9 cellular contexts compared by ENCODE assay signal in the genomic region with DNA sequence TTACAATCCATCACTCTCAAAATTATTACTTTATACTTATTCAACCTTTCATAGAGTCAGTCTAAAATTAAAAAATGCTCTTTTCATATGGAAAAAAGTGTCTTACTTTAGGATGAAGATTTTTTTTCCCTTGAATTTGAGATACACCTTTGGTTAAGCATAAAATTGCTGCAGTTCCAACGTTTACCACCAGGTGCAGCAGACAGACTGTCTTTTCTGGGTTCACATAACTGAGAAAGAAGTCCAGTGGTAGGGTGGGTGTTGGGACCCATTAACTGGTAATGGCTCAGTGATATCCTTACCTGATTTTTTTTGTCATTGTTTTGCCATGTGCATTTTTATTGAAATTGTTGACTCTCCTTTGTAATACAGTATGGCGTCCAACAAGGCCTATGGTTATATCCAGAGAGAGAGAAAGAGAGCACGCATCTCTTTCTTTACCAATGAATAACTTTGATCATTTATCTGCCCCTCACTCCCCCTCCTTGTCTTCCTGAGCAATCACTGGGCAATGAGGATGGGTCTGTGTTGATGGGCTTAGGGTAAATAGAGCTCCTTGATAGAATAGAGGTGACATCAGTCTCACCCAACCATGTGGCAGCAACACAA.
A peak's percentile ranks its signal among the peaks of the same experiment; 100 is the strongest.
DNase-seq lines count a peak whose midpoint lies in the region; TF ChIP-seq lines count a peak whose summit lies in the region.
"Had no signal": no experiment of that assay in that cellular context is flagged by ENCODE, and none has a peak within 500 bp of the region (broad histone marks: within the 10 kb centered on the region; RNA-seq: fewer than 3 reads in every experiment).

No MANE protein-coding gene starts in this region.

- H3K36me3 ChIP-seq in GM23248 (ENCODE audit: low read depth): no peaks in the 10 kb centered on the region
- H3K36me3 ChIP-seq in iPS DF 6.9 (ENCODE audit: control insufficient read depth, insufficient read depth, low read length): no peaks in the 10 kb centered on the region

- H3K27me3 Mint-ChIP-seq in CD14-positive monocyte (ENCODE audit: low read depth in 3 of 3): peaks cover 0 to 2% (median 0%) of the 10 kb centered on the region in 3 donors
- H3K27me3 Mint-ChIP-seq in T-helper 2 cell treated with Interferon-gamma antibody and Interleukin-4, amounts not matched to agents 5 μg/mL and 100 μg/mL, for 36 hours (ENCODE audit: low read depth): no peaks in the 10 kb centered on the region
- no peaks in the 10 kb centered on the region for H3K27me3 Mint-ChIP-seq in activated naive CD4-positive, alpha-beta T cell treated with anti-CD3 and anti-CD28 coated beads, Interleukin-2, amount 10 ng/mL, durations not matched to agents 7 days and 5 days

- in situ Hi-C loops in GM23248 (cut with MboI) (no loop called here), SK-MEL-5 (cut with HindIII; ENCODE audit: low pct_unique_long_range_greater_than_20kb, low sequenced_read_pairs) (no loop called here)

- DNase-seq in CD14-positive monocyte (ENCODE audit: low spot score): no peak
- DNase-seq in GM23248: peak; percentile 20
- DNase-seq in SK-MEL-5 (ENCODE audit: low read depth, low spot score): peak; percentile 73
- peak; percentile 39 for DNase-seq in iPS DF 6.9 (ENCODE audit: low read depth, low spot score)
- DNase-seq in T-helper 2 cell treated with Interferon-gamma antibody and Interleukin-4, amounts not matched to agents 5 μg/mL and 100 μg/mL, for 36 hours (ENCODE audit: low spot score): no peak
- no peak for DNase-seq in C1 segment of cervical spinal cord (lab: John Stamatoyannopoulos, UW)
- DNase-seq in Ammon's horn (ENCODE audit: low spot score): no peak
- no peak for DNase-seq in activated naive CD4-positive, alpha-beta T cell treated with anti-CD3 and anti-CD28 coated beads, Interleukin-2, amount 10 ng/mL, durations not matched to agents 7 days and 5 days

- no peaks in the 10 kb centered on the region for H3K9me2 ChIP-seq in GM23248 (ENCODE audit: insufficient read depth)

- no peak overlapping the region for H2AFZ ChIP-seq in GM23248

- 67 to 68% methylated on average over 3 of the region's 3 CpGs for WGBS in GM23248 (ENCODE audit: low coverage in 1 of 2, low lambda C conversion rate in 2 of 2, missing lambda C conversion rate in 2 of 2), 2 experiments
- no CpG with 5 or more reads among the region's 3 CpGs for WGBS in iPS DF 6.9 (ENCODE audit: insufficient coverage, insufficient read length)

- intact Hi-C loops in CD14-positive monocyte (cut with micrococcal nuclease): no loop called here

- H3K9ac ChIP-seq in GM23248: no peak overlapping the region

- H3K36me3 Mint-ChIP-seq in CD14-positive monocyte: no peaks in the 10 kb centered on the region
- H3K36me3 Mint-ChIP-seq in T-helper 2 cell treated with Interferon-gamma antibody and Interleukin-4, amounts not matched to agents 5 μg/mL and 100 μg/mL, for 36 hours (ENCODE audit: low read depth): no peaks in the 10 kb centered on the region
- no peaks in the 10 kb centered on the region for H3K36me3 Mint-ChIP-seq in activated naive CD4-positive, alpha-beta T cell treated with anti-CD3 and anti-CD28 coated beads, Interleukin-2, amount 10 ng/mL, durations not matched to agents 7 days and 5 days
- H3K36me3 Mint-ChIP-seq: activated naive CD4-positive, alpha-beta T cell treated with anti-CD3 and anti-CD28 coated beads, Interleukin-2, amount 50 U/mL, for 72 hours had no signal

- H3K27ac Mint-ChIP-seq in CD14-positive monocyte: no peak overlapping the region
- H3K27ac Mint-ChIP-seq in T-helper 2 cell treated with Interferon-gamma antibody and Interleukin-4, amounts not matched to agents 5 μg/mL and 100 μg/mL, for 36 hours: no peak overlapping the region
- no peak overlapping the region for H3K27ac Mint-ChIP-seq in activated naive CD4-positive, alpha-beta T cell treated with anti-CD3 and anti-CD28 coated beads, Interleukin-2, amount 10 ng/mL, durations not matched to agents 7 days and 5 days
- H3K27ac Mint-ChIP-seq: activated naive CD4-positive, alpha-beta T cell treated with anti-CD3 and anti-CD28 coated beads, Interleukin-2, amount 50 U/mL, for 72 hours had no signal

- H3K79me2 ChIP-seq in GM23248 (ENCODE audit: insufficient read depth): peaks cover 31% of the 10 kb centered on the region

- no peak overlapping the region for H3K4me3 Mint-ChIP-seq in CD14-positive monocyte
- no peak overlapping the region for H3K4me3 Mint-ChIP-seq in T-helper 2 cell treated with Interferon-gamma antibody and Interleukin-4, amounts not matched to agents 5 μg/mL and 100 μg/mL, for 36 hours
- H3K4me3 Mint-ChIP-seq in activated naive CD4-positive, alpha-beta T cell treated with anti-CD3 and anti-CD28 coated beads, Interleukin-2, amount 10 ng/mL, durations not matched to agents 7 days and 5 days: no peak overlapping the region

- no peaks in the 10 kb centered on the region for H3F3A ChIP-seq in GM23248 (ENCODE audit: insufficient read depth)

- H3K9me3 ChIP-seq in GM23248 (ENCODE audit: low read depth): no peaks in the 10 kb centered on the region
- no peaks in the 10 kb centered on the region for H3K9me3 ChIP-seq in iPS DF 6.9 (ENCODE audit: control insufficient read depth, insufficient read depth, low read length)

- CTCF ChIA-PET in activated naive CD4-positive, alpha-beta T cell treated with anti-CD3 and anti-CD28 coated beads, Interleukin-2, amount 10 ng/mL, durations not matched to agents 7 days and 5 days (lab: Charles Lee): interaction anchor here (0.5 to 1.4 kb wide), 4 partner anchors 10 to 870 kb away, joined by 3 to 6 read pairs (median 3); no protein-coding TSS in a partner anchor

- H3K4me3 ChIP-seq in GM23248: no peak overlapping the region
- no peak overlapping the region for H3K4me3 ChIP-seq in iPS DF 6.9 (ENCODE audit: low read length)

- H3K4me1 ChIP-seq in GM23248 (ENCODE audit: insufficient read depth): no peaks in the 10 kb centered on the region
- H3K4me1 ChIP-seq in iPS DF 6.9 (ENCODE audit: control insufficient read depth, insufficient read depth, low read length): peaks cover 1% of the 10 kb centered on the region; the same call in 1 of the 2 replicates

- H3K4me2 ChIP-seq in GM23248 (ENCODE audit: unreplicated experiment): no peak overlapping the region

- H3K27ac ChIP-seq in GM23248 (no peak overlapping the region), iPS DF 6.9 (ENCODE audit: low read length) (no peak overlapping the region)

- peaks cover 11% of the 10 kb centered on the region; the same call in 1 of the 2 replicates for H4K20me1 ChIP-seq in GM23248 (ENCODE audit: insufficient read depth)

- H3K4me1 Mint-ChIP-seq in CD14-positive monocyte: no peaks in the 10 kb centered on the region
- no peaks in the 10 kb centered on the region for H3K4me1 Mint-ChIP-seq in T-helper 2 cell treated with Interferon-gamma antibody and Interleukin-4, amounts not matched to agents 5 μg/mL and 100 μg/mL, for 36 hours (ENCODE audit: low read depth)
- no peaks in the 10 kb centered on the region for H3K4me1 Mint-ChIP-seq in activated naive CD4-positive, alpha-beta T cell treated with anti-CD3 and anti-CD28 coated beads, Interleukin-2, amount 10 ng/mL, durations not matched to agents 7 days and 5 days

- peak; percentile 42 for TF ChIP-seq CTCF in CD14-positive monocyte (IDR thresholded peaks at IDR 0.05)

- H3K27me3 ChIP-seq in GM23248 (replicated peaks; ENCODE audit: insufficient read depth): no peaks in the 10 kb centered on the region
- H3K27me3 ChIP-seq in iPS DF 6.9 (ENCODE audit: control insufficient read depth, insufficient read depth, low read length): no peaks in the 10 kb centered on the region

- peaks cover 0 to 11% (median 2%) of the 10 kb centered on the region in 7 donors for H3K9me3 Mint-ChIP-seq in CD14-positive monocyte
- H3K9me3 Mint-ChIP-seq in T-helper 2 cell treated with Interferon-gamma antibody and Interleukin-4, amounts not matched to agents 5 μg/mL and 100 μg/mL, for 36 hours: peaks cover 8% of the 10 kb centered on the region
- peaks cover 7% of the 10 kb centered on the region for H3K9me3 Mint-ChIP-seq in activated naive CD4-positive, alpha-beta T cell treated with anti-CD3 and anti-CD28 coated beads, Interleukin-2, amount 10 ng/mL, durations not matched to agents 7 days and 5 days

Comparison
In these comparisons a context has a peak if more than half of its experiments do, and no peak if none do; other contexts are left out.
1. DNase-seq: peak in GM23248 (single experiment), SK-MEL-5 (single experiment) and iPS DF 6.9 (single experiment); none in CD14-positive monocyte (single experiment), T-helper 2 cell treated with Interferon-gamma antibody and Interleukin-4, amounts not matched to agents 5 μg/mL and 100 μg/mL, for 36 hours (single experiment), C1 segment of cervical spinal cord (0 of 14), Ammon's horn (single experiment) and activated naive CD4-positive, alpha-beta T cell treated with anti-CD3 and anti-CD28 coated beads, Interleukin-2, amount 10 ng/mL, durations not matched to agents 7 days and 5 days (single experiment).